ENCODE assay signal across 18 cellular contexts in genomic region chr18:7924616-7925015, GRCh38.
"Had no signal": no experiment of that assay in that cellular context is flagged by ENCODE, and none has a peak within 500 bp of the region (broad histone marks: within the 10 kb centered on the region; RNA-seq: fewer than 3 reads in every experiment).

No MANE protein-coding gene starts in this region.

- H3K27me3 ChIP-seq: brain microvascular endothelial cell, esophagus muscularis mucosa, right atrium auricular region, thyroid gland had no signal

- H3K27ac Mint-ChIP-seq: activated naive CD4-positive, alpha-beta T cell treated with anti-CD3 and anti-CD28 coated beads, Interleukin-2, amount 50 U/mL, for 24 hours; naive thymus-derived CD8-positive, alpha-beta T cell had no signal

- H3K27ac ChIP-seq: brain microvascular endothelial cell, esophagus muscularis mucosa, right atrium auricular region, skin epidermis, thyroid gland had no signal

- H3K9me3 Mint-ChIP-seq: activated naive CD4-positive, alpha-beta T cell treated with anti-CD3 and anti-CD28 coated beads, Interleukin-2, amount 50 U/mL, for 24 hours had no signal

- H3K36me3 ChIP-seq: brain microvascular endothelial cell, right atrium auricular region, thyroid gland had no signal

- ATAC-seq: left lobe of liver; mucosa of descending colon; naive thymus-derived CD8-positive, alpha-beta T cell had no signal

- DNase-seq: activated CD4-positive, alpha-beta T cell treated with anti-CD3 and anti-CD28 coated beads, Interleukin-2, amount 50 U/mL, for 4 hours; activated CD4-positive, CD25-positive, alpha-beta regulatory T cell; activated effector memory CD4-positive, alpha-beta T cell treated with Interleukin-2 at 50 U/mL for 16 hours; activated T-cell treated with anti-CD3 and anti-CD28 coated beads, Interleukin-2, amount 50 U/mL, for 1 hour; amniotic stem cell; brain microvascular endothelial cell; mammary epithelial cell; mucosa of descending colon; naive thymus-derived CD8-positive, alpha-beta T cell; nucleus accumbens; thyroid gland had no signal

- H3K27me3 Mint-ChIP-seq: activated naive CD4-positive, alpha-beta T cell treated with anti-CD3 and anti-CD28 coated beads, Interleukin-2, amount 50 U/mL, for 24 hours; naive thymus-derived CD8-positive, alpha-beta T cell had no signal

- FAIRE-seq: endometrium, islet of Langerhans had no signal

- H3K4me3 Mint-ChIP-seq: activated naive CD4-positive, alpha-beta T cell treated with anti-CD3 and anti-CD28 coated beads, Interleukin-2, amount 50 U/mL, for 24 hours; naive thymus-derived CD8-positive, alpha-beta T cell had no signal

- H3K4me3 ChIP-seq: esophagus muscularis mucosa, mucosa of descending colon, right atrium auricular region, skin epidermis, thyroid gland had no signal

- H3K36me3 Mint-ChIP-seq: activated naive CD4-positive, alpha-beta T cell treated with anti-CD3 and anti-CD28 coated beads, Interleukin-2, amount 50 U/mL, for 24 hours had no signal

- H3K4me1 Mint-ChIP-seq: activated naive CD4-positive, alpha-beta T cell treated with anti-CD3 and anti-CD28 coated beads, Interleukin-2, amount 50 U/mL, for 24 hours; naive thymus-derived CD8-positive, alpha-beta T cell had no signal

- H3K9me3 ChIP-seq: mucosa of descending colon, right atrium auricular region, thyroid gland had no signal
